1 cellular context compared by ENCODE assay signal in genomic region chr7:129750091-129750870, GRCh38.
TF ChIP-seq lines count a peak whose summit lies in the region.

No MANE protein-coding gene starts in this region.

TF ChIP-seq in K562, 482 proteins besides CTCF, POLR2A, EP300 and RAD21 (continued from another document and continues in another):
- peak; percentile 21 for TF ChIP-seq CCNT2 (IDR thresholded peaks at IDR 0.05; ENCODE audit: borderline replicate concordance, extremely low read depth, insufficient read length, low read depth, low read length)
- TF ChIP-seq SMAD4 (CRISPR knock-in tag; conservative IDR thresholded peaks at IDR 0.05): peak; percentile 80
- TF ChIP-seq LCOR (CRISPR knock-in tag; IDR thresholded peaks at IDR 0.05): no peak
- TF ChIP-seq TAF1 (IDR thresholded peaks at IDR 0.05; ENCODE audit: control insufficient read depth, extremely low read depth, insufficient read depth, low read length, severe bottlenecking): peak; percentile 29
- no peak for TF ChIP-seq ZSCAN32 (CRISPR knock-in tag; IDR thresholded peaks at IDR 0.05)
- peak; percentile 79 for TF ChIP-seq NFIC (IDR thresholded peaks at IDR 0.05)
- no peak for TF ChIP-seq HNRNPUL1 (IDR thresholded peaks at IDR 0.05; ENCODE audit: low read length)
- no peak for TF ChIP-seq HNRNPL (IDR thresholded peaks at IDR 0.05; ENCODE audit: low read depth, low read length)
- peak in 1 of 2 experiments; percentile 76; a peak in 2 of 4 replicates for TF ChIP-seq ARNT (IDR thresholded peaks at IDR 0.05)
- no peak for TF ChIP-seq ZNF146 (CRISPR knock-in tag; IDR thresholded peaks at IDR 0.05; ENCODE audit: unreplicated experiment)
- peak; percentile 72 for TF ChIP-seq SMARCA4 (IDR thresholded peaks at IDR 0.05)
- TF ChIP-seq ZBTB17 (CRISPR knock-in tag; IDR thresholded peaks at IDR 0.05): no peak
- TF ChIP-seq PHB (CRISPR knock-in tag; IDR thresholded peaks at IDR 0.05): no peak
- 0 out of 2 replicates have a peak, but pooled peaks have one; percentile 16 for TF ChIP-seq SP1 (CRISPR knock-in tag; IDR thresholded peaks at IDR 0.05)
- TF ChIP-seq CHD4 (IDR thresholded peaks at IDR 0.05; ENCODE audit: insufficient read depth, insufficient replicate concordance, low read depth, low read length, poor library complexity, severe bottlenecking): no peak
- TF ChIP-seq FOXK2 (conservative IDR thresholded peaks at IDR 0.05 in 1 of 2, IDR thresholded peaks at IDR 0.05 in 1 of 2; ENCODE audit: low read depth in 2 of 2): no peak
- no peak for TF ChIP-seq SPI1 (IDR thresholded peaks at IDR 0.05; ENCODE audit: borderline replicate concordance, low read depth, low read length)
- TF ChIP-seq ZNF232 (CRISPR knock-in tag; IDR thresholded peaks at IDR 0.05): no peak
- TF ChIP-seq RUNX1 (IDR thresholded peaks at IDR 0.05; ENCODE audit: low read depth): 0 out of 2 replicates have a peak, but pooled peaks have one; percentile 47
- peak in 1 of 2 experiments; percentile 78; a peak in 1 of 4 replicates for TF ChIP-seq FOXA3 (CRISPR knock-in tag; conservative IDR thresholded peaks at IDR 0.05 in 1 of 2, IDR thresholded peaks at IDR 0.05 in 1 of 2)
- TF ChIP-seq MAX (CRISPR knock-in tag; IDR thresholded peaks at IDR 0.05): peak; percentile 53
- peak; percentile 38; the same call in 1 of the 2 replicates for TF ChIP-seq MBD2 (IDR thresholded peaks at IDR 0.05; ENCODE audit: borderline replicate concordance, low read depth)
- TF ChIP-seq FIP1L1 (IDR thresholded peaks at IDR 0.05; ENCODE audit: low read depth, low read length, poor library complexity, severe bottlenecking): no peak
- TF ChIP-seq NFXL1 (CRISPR knock-in tag; IDR thresholded peaks at IDR 0.05): no peak
- no peak for TF ChIP-seq XRCC3 (IDR thresholded peaks at IDR 0.05)
- no peak for TF ChIP-seq ZNF143 (CRISPR knock-in tag; IDR thresholded peaks at IDR 0.05)
- peak; percentile 29; the same call in 1 of the 2 replicates for TF ChIP-seq NCOA1 (IDR thresholded peaks at IDR 0.05; ENCODE audit: low read depth)
- TF ChIP-seq KDM1A (IDR thresholded peaks at IDR 0.05): peak; percentile 54 to 67; a peak in 2 of 4 replicates
- TF ChIP-seq ZNF134 (CRISPR knock-in tag; conservative IDR thresholded peaks at IDR 0.05): peak; percentile 54; the same call in 1 of the 2 replicates
- TF ChIP-seq ZBTB11 (CRISPR knock-in tag; IDR thresholded peaks at IDR 0.05): peak in 1 of 3 experiments; percentile 51; a peak in 1 of 6 replicates
- TF ChIP-seq MNT (conservative IDR thresholded peaks at IDR 0.05): 0 out of 4 replicates have a peak, but pooled peaks of 1 of the 2 experiments have one; percentile 17
- no peak for TF ChIP-seq NUFIP1 (IDR thresholded peaks at IDR 0.05; ENCODE audit: partially characterized antibody)
- TF ChIP-seq, protein P1, sequence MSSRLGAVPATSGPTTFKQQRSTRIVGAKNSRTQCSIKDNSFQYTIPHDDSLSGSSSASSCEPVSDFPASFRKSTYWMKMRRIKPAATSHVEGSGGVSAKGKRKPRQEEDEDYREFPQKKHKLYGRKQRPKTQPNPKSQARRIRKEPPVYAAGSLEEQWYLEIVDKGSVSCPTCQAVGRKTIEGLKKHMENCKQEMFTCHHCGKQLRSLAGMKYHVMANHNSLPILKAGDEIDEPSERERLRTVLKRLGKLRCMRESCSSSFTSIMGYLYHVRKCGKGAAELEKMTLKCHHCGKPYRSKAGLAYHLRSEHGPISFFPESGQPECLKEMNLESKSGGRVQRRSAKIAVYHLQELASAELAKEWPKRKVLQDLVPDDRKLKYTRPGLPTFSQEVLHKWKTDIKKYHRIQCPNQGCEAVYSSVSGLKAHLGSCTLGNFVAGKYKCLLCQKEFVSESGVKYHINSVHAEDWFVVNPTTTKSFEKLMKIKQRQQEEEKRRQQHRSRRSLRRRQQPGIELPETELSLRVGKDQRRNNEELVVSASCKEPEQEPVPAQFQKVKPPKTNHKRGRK (tag; IDR thresholded peaks at IDR 0.05): no peak
- peak; percentile 61; the same call in 1 of the 2 replicates for TF ChIP-seq PHB2 (IDR thresholded peaks at IDR 0.05; ENCODE audit: low read depth)
- TF ChIP-seq, protein P2, sequence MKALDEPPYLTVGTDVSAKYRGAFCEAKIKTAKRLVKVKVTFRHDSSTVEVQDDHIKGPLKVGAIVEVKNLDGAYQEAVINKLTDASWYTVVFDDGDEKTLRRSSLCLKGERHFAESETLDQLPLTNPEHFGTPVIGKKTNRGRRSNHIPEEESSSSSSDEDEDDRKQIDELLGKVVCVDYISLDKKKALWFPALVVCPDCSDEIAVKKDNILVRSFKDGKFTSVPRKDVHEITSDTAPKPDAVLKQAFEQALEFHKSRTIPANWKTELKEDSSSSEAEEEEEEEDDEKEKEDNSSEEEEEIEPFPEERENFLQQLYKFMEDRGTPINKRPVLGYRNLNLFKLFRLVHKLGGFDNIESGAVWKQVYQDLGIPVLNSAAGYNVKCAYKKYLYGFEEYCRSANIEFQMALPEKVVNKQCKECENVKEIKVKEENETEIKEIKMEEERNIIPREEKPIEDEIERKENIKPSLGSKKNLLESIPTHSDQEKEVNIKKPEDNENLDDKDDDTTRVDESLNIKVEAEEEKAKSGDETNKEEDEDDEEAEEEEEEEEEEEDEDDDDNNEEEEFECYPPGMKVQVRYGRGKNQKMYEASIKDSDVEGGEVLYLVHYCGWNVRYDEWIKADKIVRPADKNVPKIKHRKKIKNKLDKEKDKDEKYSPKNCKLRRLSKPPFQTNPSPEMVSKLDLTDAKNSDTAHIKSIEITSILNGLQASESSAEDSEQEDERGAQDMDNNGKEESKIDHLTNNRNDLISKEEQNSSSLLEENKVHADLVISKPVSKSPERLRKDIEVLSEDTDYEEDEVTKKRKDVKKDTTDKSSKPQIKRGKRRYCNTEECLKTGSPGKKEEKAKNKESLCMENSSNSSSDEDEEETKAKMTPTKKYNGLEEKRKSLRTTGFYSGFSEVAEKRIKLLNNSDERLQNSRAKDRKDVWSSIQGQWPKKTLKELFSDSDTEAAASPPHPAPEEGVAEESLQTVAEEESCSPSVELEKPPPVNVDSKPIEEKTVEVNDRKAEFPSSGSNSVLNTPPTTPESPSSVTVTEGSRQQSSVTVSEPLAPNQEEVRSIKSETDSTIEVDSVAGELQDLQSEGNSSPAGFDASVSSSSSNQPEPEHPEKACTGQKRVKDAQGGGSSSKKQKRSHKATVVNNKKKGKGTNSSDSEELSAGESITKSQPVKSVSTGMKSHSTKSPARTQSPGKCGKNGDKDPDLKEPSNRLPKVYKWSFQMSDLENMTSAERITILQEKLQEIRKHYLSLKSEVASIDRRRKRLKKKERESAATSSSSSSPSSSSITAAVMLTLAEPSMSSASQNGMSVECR (CRISPR knock-in tag; IDR thresholded peaks at IDR 0.05): no peak
- peak; percentile 93 for TF ChIP-seq CBFA2T2 (conservative IDR thresholded peaks at IDR 0.05)
- no peak for TF ChIP-seq TSC22D4 (tag; IDR thresholded peaks at IDR 0.05)
- TF ChIP-seq CHD2 (IDR thresholded peaks at IDR 0.05; ENCODE audit: low read depth, low read length): 0 out of 2 replicates have a peak, but pooled peaks have one; percentile 23
- TF ChIP-seq, protein P3, sequence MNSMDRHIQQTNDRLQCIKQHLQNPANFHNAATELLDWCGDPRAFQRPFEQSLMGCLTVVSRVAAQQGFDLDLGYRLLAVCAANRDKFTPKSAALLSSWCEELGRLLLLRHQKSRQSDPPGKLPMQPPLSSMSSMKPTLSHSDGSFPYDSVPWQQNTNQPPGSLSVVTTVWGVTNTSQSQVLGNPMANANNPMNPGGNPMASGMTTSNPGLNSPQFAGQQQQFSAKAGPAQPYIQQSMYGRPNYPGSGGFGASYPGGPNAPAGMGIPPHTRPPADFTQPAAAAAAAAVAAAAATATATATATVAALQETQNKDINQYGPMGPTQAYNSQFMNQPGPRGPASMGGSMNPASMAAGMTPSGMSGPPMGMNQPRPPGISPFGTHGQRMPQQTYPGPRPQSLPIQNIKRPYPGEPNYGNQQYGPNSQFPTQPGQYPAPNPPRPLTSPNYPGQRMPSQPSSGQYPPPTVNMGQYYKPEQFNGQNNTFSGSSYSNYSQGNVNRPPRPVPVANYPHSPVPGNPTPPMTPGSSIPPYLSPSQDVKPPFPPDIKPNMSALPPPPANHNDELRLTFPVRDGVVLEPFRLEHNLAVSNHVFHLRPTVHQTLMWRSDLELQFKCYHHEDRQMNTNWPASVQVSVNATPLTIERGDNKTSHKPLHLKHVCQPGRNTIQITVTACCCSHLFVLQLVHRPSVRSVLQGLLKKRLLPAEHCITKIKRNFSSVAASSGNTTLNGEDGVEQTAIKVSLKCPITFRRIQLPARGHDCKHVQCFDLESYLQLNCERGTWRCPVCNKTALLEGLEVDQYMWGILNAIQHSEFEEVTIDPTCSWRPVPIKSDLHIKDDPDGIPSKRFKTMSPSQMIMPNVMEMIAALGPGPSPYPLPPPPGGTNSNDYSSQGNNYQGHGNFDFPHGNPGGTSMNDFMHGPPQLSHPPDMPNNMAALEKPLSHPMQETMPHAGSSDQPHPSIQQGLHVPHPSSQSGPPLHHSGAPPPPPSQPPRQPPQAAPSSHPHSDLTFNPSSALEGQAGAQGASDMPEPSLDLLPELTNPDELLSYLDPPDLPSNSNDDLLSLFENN (IDR thresholded peaks at IDR 0.05; ENCODE audit: low read depth in 2 of 2, low read length in 2 of 2): peak in 1 of 2 experiments; percentile 74; a peak in 2 of 4 replicates
- TF ChIP-seq ZC3H8 (IDR thresholded peaks at IDR 0.05): no peak
- TF ChIP-seq USF1 (CRISPR knock-in tag; IDR thresholded peaks at IDR 0.05): peak; percentile 42; the same call in 1 of the 2 replicates
- no peak for TF ChIP-seq BACH1 (tag; IDR thresholded peaks at IDR 0.05)
- TF ChIP-seq ETS1 (conservative IDR thresholded peaks at IDR 0.05; ENCODE audit: control insufficient read depth, low read depth, low read length): 0 out of 2 replicates have a peak, but pooled peaks have one; percentile 44
- TF ChIP-seq ETV6 (IDR thresholded peaks at IDR 0.05; ENCODE audit: borderline replicate concordance in 1 of 2, low read depth in 2 of 2, low read length in 1 of 2): no peak
- no peak for TF ChIP-seq ETV6 (CRISPR knock-in tag; IDR thresholded peaks at IDR 0.05; ENCODE audit: borderline replicate concordance)
- TF ChIP-seq HMG20B (CRISPR knock-in tag; IDR thresholded peaks at IDR 0.05): no peak
- TF ChIP-seq, protein P4, sequence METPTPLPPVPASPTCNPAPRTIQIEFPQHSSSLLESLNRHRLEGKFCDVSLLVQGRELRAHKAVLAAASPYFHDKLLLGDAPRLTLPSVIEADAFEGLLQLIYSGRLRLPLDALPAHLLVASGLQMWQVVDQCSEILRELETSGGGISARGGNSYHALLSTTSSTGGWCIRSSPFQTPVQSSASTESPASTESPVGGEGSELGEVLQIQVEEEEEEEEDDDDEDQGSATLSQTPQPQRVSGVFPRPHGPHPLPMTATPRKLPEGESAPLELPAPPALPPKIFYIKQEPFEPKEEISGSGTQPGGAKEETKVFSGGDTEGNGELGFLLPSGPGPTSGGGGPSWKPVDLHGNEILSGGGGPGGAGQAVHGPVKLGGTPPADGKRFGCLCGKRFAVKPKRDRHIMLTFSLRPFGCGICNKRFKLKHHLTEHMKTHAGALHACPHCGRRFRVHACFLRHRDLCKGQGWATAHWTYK (CRISPR knock-in tag; IDR thresholded peaks at IDR 0.05): no peak
- TF ChIP-seq POLR2AphosphoS5 (IDR thresholded peaks at IDR 0.05; ENCODE audit: control insufficient read depth, insufficient read depth, low read depth, low read length): peak; percentile 95
- no peak for TF ChIP-seq MCM2 (IDR thresholded peaks at IDR 0.05; ENCODE audit: low read depth)
